17 cellular contexts compared by ENCODE assay signal in the genomic region with DNA sequence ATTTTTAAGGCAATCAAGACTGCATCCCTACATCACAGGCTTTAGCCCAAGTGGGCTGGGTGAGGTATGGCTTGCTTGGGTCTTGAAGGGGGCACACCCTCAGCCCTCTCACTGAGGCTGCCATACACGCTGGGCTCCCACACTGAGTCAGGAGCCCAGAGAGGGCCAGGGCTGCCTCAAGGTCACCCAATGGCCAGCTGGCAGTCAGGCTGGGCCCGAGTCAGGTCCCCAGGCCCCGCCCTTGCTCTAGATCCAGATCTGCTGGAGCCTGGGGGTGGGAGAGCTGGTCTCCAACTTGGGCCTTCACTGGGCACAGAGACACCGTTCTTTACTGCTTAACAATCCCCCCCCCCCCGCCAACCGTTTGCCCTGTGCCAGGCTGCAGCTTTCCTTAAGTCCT.
"Had no signal": no experiment of that assay in that cellular context is flagged by ENCODE, and none has a peak within 500 bp of the region (broad histone marks: within the 10 kb centered on the region; RNA-seq: fewer than 3 reads in every experiment).

No MANE protein-coding gene starts in this region.

- H3K36me3 ChIP-seq: ascending aorta, breast epithelium, prostate gland, sigmoid colon had no signal

- H3K4me3 ChIP-seq: ascending aorta, breast epithelium, hepatocyte, lung, prostate gland, sigmoid colon had no signal

- ATAC-seq: esophagus mucosa had no signal

- H3K4me2 ChIP-seq: hepatocyte had no signal

- H3K27ac ChIP-seq: ascending aorta, breast epithelium, hepatocyte, prostate gland, sigmoid colon had no signal

- H3K4me1 ChIP-seq: ascending aorta, breast epithelium, prostate gland had no signal

- H3K27me3 ChIP-seq: ascending aorta, breast epithelium, hepatocyte, sigmoid colon had no signal

- DNase-seq: activated CD4-positive, alpha-beta memory T cell treated with anti-CD3 and anti-CD28 coated beads for 36 hours; activated naive CD4-positive, alpha-beta T cell treated with anti-CD3 and anti-CD28 coated beads, Interleukin-2, amount 50 U/mL, for 16 hours; cerebellar nuclear complex; cortex of kidney; left colon; occipital lobe; sigmoid colon; stimulated activated CD8-positive, alpha-beta memory T cell treated with anti-CD3 and anti-CD28 coated beads, Interleukin-4, amount 100 ng/mL, for 48 hours; stimulated activated naive CD4-positive, alpha-beta T cell; SW 1271; T-helper 2 cell had no signal

- H3K9me3 ChIP-seq: ascending aorta, breast epithelium, prostate gland, sigmoid colon had no signal
